ENCODE assay signal across 7 cellular contexts in genomic region chr6:26459023-26459810, GRCh38. TPM values are rescaled to one million over a fixed set of nuclear protein-coding genes. Genes with fewer than 3 reads are reported as not detected.
DNase-seq lines count a peak whose midpoint lies in the region; TF ChIP-seq lines count a peak whose summit lies in the region.
"Had no signal": no experiment of that assay in that cellular context is flagged by ENCODE, and none has a peak within 500 bp of the region (broad histone marks: within the 10 kb centered on the region; RNA-seq: fewer than 3 reads in every experiment).

No MANE protein-coding gene starts in this region.

- H4K5ac ChIP-seq in mesendoderm (ENCODE audit: low read length), result no peak overlapping the region

- CTCF ChIA-PET in AG04450 (lab: Charles Lee), result no interaction called here
- CTCF ChIA-PET in RWPE1 (lab: Yijun Ruan, JAX), result interaction anchor here (0.6 kb wide), 1 partner anchor 635 kb away, joined by 5 read pairs; no protein-coding TSS in a partner anchor

- H3K18ac ChIP-seq in mesendoderm (ENCODE audit: low read length), result no peak overlapping the region

- H3K4me3 ChIP-seq in AG04450 (ENCODE audit: low read depth, low read length), result peak overlapping the region; percentile 94
- peak overlapping the region; percentile 18 for H3K4me3 ChIP-seq in kidney epithelial cell (ENCODE audit: low read depth, low read length)
- no peak overlapping the region for H3K4me3 ChIP-seq in mesendoderm (ENCODE audit: low read length)

- H3K27me3 ChIP-seq in AG04450 (ENCODE audit: control insufficient read depth, insufficient read depth, low read length), result no peaks in the 10 kb centered on the region
- H3K27me3 ChIP-seq in kidney epithelial cell (ENCODE audit: control insufficient read depth, insufficient read depth, low read length), result no peaks in the 10 kb centered on the region
- no peaks in the 10 kb centered on the region for H3K27me3 ChIP-seq in mesendoderm (ENCODE audit: insufficient read depth, low read length, poor library complexity)

- DNase-seq in AG04450 (ENCODE audit: low read depth, low spot score), result no peak
- DNase-seq in RWPE1 (ENCODE audit: low spot score), result no peak
- no peak for DNase-seq in kidney epithelial cell (ENCODE audit: low read depth)
- DNase-seq in NCI-H2171 treated with DMSO at 0.1 percent for 48 hours (lab: John Stamatoyannopoulos, UW), result no peak
- DNase-seq in mesendoderm, result no peak
- no peak for DNase-seq in HT-29 (ENCODE audit: low spot score)

- no peak overlapping the region for H3K56ac ChIP-seq in mesendoderm (ENCODE audit: low read length)

- H3K9me3 ChIP-seq in AG04450 (ENCODE audit: control insufficient read depth, insufficient read depth, low read length), result no peaks in the 10 kb centered on the region; the same call in 1 of the 2 replicates

- H3K4ac ChIP-seq in mesendoderm (ENCODE audit: low read depth, low read length), result no peak overlapping the region

- H3K36me3 ChIP-seq in kidney epithelial cell (ENCODE audit: control insufficient read depth, insufficient read depth, low read length), result peaks cover 2% of the 10 kb centered on the region
- H3K36me3 ChIP-seq in mesendoderm (ENCODE audit: control insufficient read depth, insufficient read depth, low read length), result no peaks in the 10 kb centered on the region

- peaks cover 2% of the 10 kb centered on the region for H3K79me2 ChIP-seq in mesendoderm (ENCODE audit: control insufficient read depth, insufficient read depth, low read length)

- H3K27ac ChIP-seq in AG04450 (ENCODE audit: low read depth, low read length) (no peak overlapping the region), RWPE1 (0 out of 2 replicates have a peak overlapping the region, but pooled peaks have one; percentile 8), mesendoderm (ENCODE audit: low read depth, low read length) (no peak overlapping the region)

- WGBS in mesendoderm (ENCODE audit: extremely low coverage, insufficient coverage, low lambda C conversion rate), result no CpG with 5 or more reads among the region's 16 CpGs

- H2BK120ac ChIP-seq in mesendoderm (ENCODE audit: low read depth, low read length), result no peak overlapping the region

- no peak overlapping the region for H2BK15ac ChIP-seq in mesendoderm (replicated peaks; ENCODE audit: low read depth)

- no peak overlapping the region for H3K4me2 ChIP-seq in mesendoderm (ENCODE audit: low read length)

- H2AK5ac ChIP-seq in mesendoderm (ENCODE audit: low read length), result no peak overlapping the region

- H3K79me1 ChIP-seq in mesendoderm (ENCODE audit: low read length), result peaks cover 8% of the 10 kb centered on the region

- H4K8ac ChIP-seq in mesendoderm (ENCODE audit: low read depth, low read length), result no peak overlapping the region

- POLR2A ChIA-PET in AG04450 (lab: Yijun Ruan, JAX) (no interaction called here), RWPE1 (lab: Yijun Ruan, JAX; ENCODE audit: low non-redundant PET) (no interaction called here)

- H3K9ac ChIP-seq in mesendoderm (ENCODE audit: low read length), result no peak overlapping the region

- TF ChIP-seq CTCF in AG04450 (IDR thresholded peaks at IDR 0.05; ENCODE audit: low read depth, low read length) (no peak), RWPE1 (conservative IDR thresholded peaks at IDR 0.05; ENCODE audit: low read depth) (no peak), kidney epithelial cell (IDR thresholded peaks at IDR 0.05; ENCODE audit: insufficient read depth, low read length, poor library complexity, severe bottlenecking) (no peak)

- no peak overlapping the region for H3K23ac ChIP-seq in mesendoderm (ENCODE audit: low read length)

- H2BK5ac ChIP-seq in mesendoderm (ENCODE audit: low read length), result no peak overlapping the region

- H3K4me1 ChIP-seq in mesendoderm (ENCODE audit: control insufficient read depth, low read depth, low read length), result no peaks in the 10 kb centered on the region

RNA-seq across cellular contexts. Expression of gene BTN2A1, which starts 1.5 kb away (rescaled TPM):
- polyA plus RNA-seq in AG04450 (2011; rRNA removed), result 29.5 TPM in 2 replicates
- polyA minus RNA-seq in AG04450 (2011; rRNA and poly(A)+ RNA removed), result 25.0 and 28.4 TPM in 2 replicates
- 11.8 and 17.5 TPM in 2 replicates for total RNA-seq in kidney epithelial cell
- polyA plus RNA-seq in mesendoderm (2013, experiment 1 of 2), result 8.8 TPM
- polyA plus RNA-seq in mesendoderm (2013, experiment 2 of 2), result 8.8 TPM
- 8.0 and 9.4 TPM in 2 replicates for total RNA-seq in HT-29 (2014; rRNA removed; shearing (Covaris generic))

RNA-seq across cellular contexts. Expression of gene BTN3A3, which starts 18.9 kb away (rescaled TPM):
- 40.5 and 45.6 TPM in 2 replicates for polyA plus RNA-seq in AG04450 (2011; rRNA removed)
- polyA minus RNA-seq in AG04450 (2011; rRNA and poly(A)+ RNA removed), result 44.7 and 46.6 TPM in 2 replicates
- 3.3 and 8.0 TPM in 2 replicates for total RNA-seq in kidney epithelial cell
- 0.13 TPM for polyA plus RNA-seq in mesendoderm (2013, experiment 1 of 2)
- polyA plus RNA-seq in mesendoderm (2013, experiment 2 of 2), result 0.15 TPM
- total RNA-seq in HT-29 (2014; rRNA removed; shearing (Covaris generic)), result 1.3 and 3.7 TPM in 2 replicates

RNA-seq across cellular contexts. Expression of gene BTN1A1, which starts 40.9 kb away (rescaled TPM):
- 0.04 TPM in 1 of 2 replicates, not detected in the other for polyA plus RNA-seq in AG04450 (2011; rRNA removed)
- not detected in 2 replicates for polyA minus RNA-seq in AG04450 (2011; rRNA and poly(A)+ RNA removed)
- not detected in 2 replicates for total RNA-seq in kidney epithelial cell
- polyA plus RNA-seq in mesendoderm (2013, experiment 1 of 2), result 0.08 TPM
- 0.07 TPM for polyA plus RNA-seq in mesendoderm (2013, experiment 2 of 2)
- not detected in 2 replicates for total RNA-seq in HT-29 (2014; rRNA removed; shearing (Covaris generic))
- total RNA-seq: RPMI7951 had no signal

RNA-seq across cellular contexts. Expression of gene BTN3A1, which starts 57.1 kb away (rescaled TPM):
- polyA plus RNA-seq in AG04450 (2011; rRNA removed), result 32.3 and 32.7 TPM in 2 replicates
- 40.9 and 57.1 TPM in 2 replicates for polyA minus RNA-seq in AG04450 (2011; rRNA and poly(A)+ RNA removed)
- 10.5 and 11.7 TPM in 2 replicates for total RNA-seq in kidney epithelial cell
- 0.66 TPM for polyA plus RNA-seq in mesendoderm (2013, experiment 1 of 2)
- polyA plus RNA-seq in mesendoderm (2013, experiment 2 of 2), result 0.84 TPM
- 3.1 and 4.5 TPM in 2 replicates for total RNA-seq in HT-29 (2014; rRNA removed; shearing (Covaris generic))
